In genomic region chrX:110001702-110002299, GRCh38 we compare ENCODE assay signal across 8 cellular contexts. TPM values are rescaled to one million over a fixed set of nuclear protein-coding genes. Genes with fewer than 3 reads are reported as not detected.
DNase-seq lines count a peak whose midpoint lies in the region; ATAC-seq, FAIRE-seq and TF ChIP-seq lines count a peak whose summit lies in the region.

No MANE protein-coding gene starts in this region.

- peak overlapping the region; percentile 62 for H3K4me3 ChIP-seq in WI38 (ENCODE audit: low read depth, low read length)
- H3K4me3 ChIP-seq in iPS-18a (ENCODE audit: low read length): peak overlapping the region; percentile 92
- H3K4me3 ChIP-seq in thymus (ENCODE audit: low read length): peak overlapping the region; percentile 56

- peak overlapping the region; percentile 83 for H3K4me3 Mint-ChIP-seq in activated T-cell treated with anti-CD3 and anti-CD28 coated beads, Interleukin-2, amount 50 U/mL, for 4 hours

- peak overlapping the region; percentile 60 for H3K9ac ChIP-seq in iPS-18a (ENCODE audit: low read length)

- H3K4me1 Mint-ChIP-seq in activated T-cell treated with anti-CD3 and anti-CD28 coated beads, Interleukin-2, amount 50 U/mL, for 4 hours (ENCODE audit: low read depth): peaks cover 28% of the 10 kb centered on the region

- no peaks in the 10 kb centered on the region for H3K9me3 ChIP-seq in iPS-18a (ENCODE audit: control insufficient read depth, low read depth, low read length)
- H3K9me3 ChIP-seq in thymus (ENCODE audit: control insufficient read depth): no peaks in the 10 kb centered on the region

- H3K27me3 ChIP-seq in iPS-18a (ENCODE audit: control insufficient read depth, insufficient read depth, low read length): no peaks in the 10 kb centered on the region
- H3K27me3 ChIP-seq in thymus (ENCODE audit: control insufficient read depth, insufficient read depth): no peaks in the 10 kb centered on the region

- peaks cover 11% of the 10 kb centered on the region for H3K4me1 ChIP-seq in iPS-18a (ENCODE audit: control insufficient read depth, low read depth, low read length)
- peaks cover 4% of the 10 kb centered on the region for H3K4me1 ChIP-seq in thymus (ENCODE audit: control insufficient read depth, insufficient read depth, low read length)

- no peak for TF ChIP-seq CTCF in WI38 (IDR thresholded peaks at IDR 0.05; ENCODE audit: low read depth, low read length)
- no peak for TF ChIP-seq CTCF in D721Med (IDR thresholded peaks at IDR 0.05; ENCODE audit: insufficient read depth, missing control alignments)

- peaks cover 1% of the 10 kb centered on the region for H3K36me3 Mint-ChIP-seq in activated T-cell treated with anti-CD3 and anti-CD28 coated beads, Interleukin-2, amount 50 U/mL, for 4 hours (ENCODE audit: insufficient read depth)

- FAIRE-seq in D721Med (lab: Jason Lieb, UNC): no peak

- ATAC-seq in activated T-cell treated with anti-CD3 and anti-CD28 coated beads, Interleukin-2, amount 50 U/mL, for 4 hours: no peak

- H3K27ac ChIP-seq in iPS-18a (ENCODE audit: low read length): no peak overlapping the region
- no peak overlapping the region for H3K27ac ChIP-seq in thymus (ENCODE audit: low read depth)

- no peak for DNase-seq in activated T-cell treated with anti-CD3 and anti-CD28 coated beads, Interleukin-2, amount 50 U/mL, for 4 hours
- DNase-seq in activated T-cell treated with anti-CD3 and anti-CD28 coated beads, Interleukin-2, amount 50 U/mL, for 1 hour: no peak
- no peak for DNase-seq in D721Med (ENCODE audit: insufficient read length, low spot score)
- DNase-seq in COLO668 (lab: John Stamatoyannopoulos, UW; ENCODE audit: unreplicated experiment): no peak
- DNase-seq in islet precursor cell: no peak

- H3K27me3 Mint-ChIP-seq in activated T-cell treated with anti-CD3 and anti-CD28 coated beads, Interleukin-2, amount 50 U/mL, for 4 hours (ENCODE audit: low read depth): no peaks in the 10 kb centered on the region

- H3K9me3 Mint-ChIP-seq in activated T-cell treated with anti-CD3 and anti-CD28 coated beads, Interleukin-2, amount 50 U/mL, for 4 hours: no peaks in the 10 kb centered on the region

- 37% methylated on average over 13 of the region's 13 CpGs for whole genome bisulfite sequencing in thymus

- H3K36me3 ChIP-seq in iPS-18a (ENCODE audit: control insufficient read depth, low read depth, low read length) (no peaks in the 10 kb centered on the region), thymus (ENCODE audit: control insufficient read depth, insufficient read depth) (no peaks in the 10 kb centered on the region)

RNA-seq across cellular contexts. Expression of gene TMEM164, which starts 1.1 kb away (rescaled TPM):
- 10 to 100 TPM in 2 of 3 donors, 1 to 10 TPM in 1; 8.6 to 10.6 (median 10.5) TPM for total RNA-seq in activated T-cell treated with anti-CD3 and anti-CD28 coated beads, Interleukin-2, amount 50 U/mL, for 4 hours
- 9.1 TPM for polyA plus RNA-seq in thymus
